In genomic region chr14:95774265-95775160, GRCh38 we compare ENCODE assay signal across 8 cellular contexts.
A peak's percentile ranks its signal among the peaks of the same experiment; 100 is the strongest.
DNase-seq lines count a peak whose midpoint lies in the region; ATAC-seq and TF ChIP-seq lines count a peak whose summit lies in the region.

No MANE protein-coding gene starts in this region.

- H3K27ac ChIP-seq in body of pancreas: no peak overlapping the region

- intact Hi-C loops in body of pancreas (cut with DNase I): loop anchor here (5.0 to 10.0 kb wide), 3 partner anchors 167 to 212 kb away; no protein-coding TSS in a partner anchor

- H3K4me3 ChIP-seq in LNCaP clone FGC (ENCODE audit: low read depth, low read length): no peak overlapping the region
- H3K4me3 ChIP-seq in body of pancreas: no peak overlapping the region

- H3K36me3 ChIP-seq in body of pancreas (replicated peaks in 1 of 2; ENCODE audit: insufficient read depth in 1 of 2, low read depth in 2 of 2): no peaks in the 10 kb centered on the region

- ATAC-seq in body of pancreas: peak; percentile 74

- DNase-seq in DMS 273 (lab: John Stamatoyannopoulos, UW; ENCODE audit: unreplicated experiment) (peak; percentile 80), DMS 273 treated with DMSO at 0.1 percent for 48 hours (lab: John Stamatoyannopoulos, UW) (no peak), LNCaP clone FGC (ENCODE audit: low read depth) (no peak), T-helper 2 cell (peak in 3 of 5 experiments; percentile 18 to 34 (median 31)), body of pancreas (peak; percentile 69 to 80 (median 70)), left kidney (ENCODE audit: low read depth, low spot score) (peak; percentile 69), NCI-H774 (lab: John Stamatoyannopoulos, UW) (no peak)
- DNase-seq in stimulated activated CD4-positive, alpha-beta T cell treated with anti-CD3 and anti-CD28 coated beads, TNF-alpha, amount 100 ng/mL, for 1 hour (ENCODE audit: low read depth in 3 of 3, low spot score in 1 of 3): peak in 2 of 3 donors; percentile 10 to 18

- no peaks in the 10 kb centered on the region for H3K27me3 ChIP-seq in body of pancreas

- no peaks in the 10 kb centered on the region for H3K4me1 ChIP-seq in body of pancreas

- no peaks in the 10 kb centered on the region for H3K9me3 ChIP-seq in body of pancreas

- 49 to 50% methylated on average over 28 of the region's 28 CpGs for WGBS in body of pancreas, 2 donors

- no peak for TF ChIP-seq POLR2A in body of pancreas (IDR thresholded peaks at IDR 0.05)

- TF ChIP-seq CTCF in LNCaP clone FGC (IDR thresholded peaks at IDR 0.05; ENCODE audit: control insufficient read depth, extremely low read depth, insufficient read depth): peak; percentile 79
- TF ChIP-seq CTCF in body of pancreas (IDR thresholded peaks at IDR 0.05): peak; percentile 84 to 92 (median 89)

Comparison
In these comparisons a context has a peak if more than half of its experiments do, and no peak if none do; other contexts are left out.
1. DNase-seq: peak in DMS 273 (single experiment), T-helper 2 cell (3 of 5), body of pancreas (4 of 4), left kidney (single experiment) and stimulated activated CD4-positive, alpha-beta T cell treated with anti-CD3 and anti-CD28 coated beads, TNF-alpha, amount 100 ng/mL, for 1 hour (2 of 3); none in DMS 273 treated with DMSO at 0.1 percent for 48 hours (single experiment), LNCaP clone FGC (single experiment) and NCI-H774 (single experiment).